Comparison of ENCODE assay signal across 1 cellular context in the genomic region with DNA sequence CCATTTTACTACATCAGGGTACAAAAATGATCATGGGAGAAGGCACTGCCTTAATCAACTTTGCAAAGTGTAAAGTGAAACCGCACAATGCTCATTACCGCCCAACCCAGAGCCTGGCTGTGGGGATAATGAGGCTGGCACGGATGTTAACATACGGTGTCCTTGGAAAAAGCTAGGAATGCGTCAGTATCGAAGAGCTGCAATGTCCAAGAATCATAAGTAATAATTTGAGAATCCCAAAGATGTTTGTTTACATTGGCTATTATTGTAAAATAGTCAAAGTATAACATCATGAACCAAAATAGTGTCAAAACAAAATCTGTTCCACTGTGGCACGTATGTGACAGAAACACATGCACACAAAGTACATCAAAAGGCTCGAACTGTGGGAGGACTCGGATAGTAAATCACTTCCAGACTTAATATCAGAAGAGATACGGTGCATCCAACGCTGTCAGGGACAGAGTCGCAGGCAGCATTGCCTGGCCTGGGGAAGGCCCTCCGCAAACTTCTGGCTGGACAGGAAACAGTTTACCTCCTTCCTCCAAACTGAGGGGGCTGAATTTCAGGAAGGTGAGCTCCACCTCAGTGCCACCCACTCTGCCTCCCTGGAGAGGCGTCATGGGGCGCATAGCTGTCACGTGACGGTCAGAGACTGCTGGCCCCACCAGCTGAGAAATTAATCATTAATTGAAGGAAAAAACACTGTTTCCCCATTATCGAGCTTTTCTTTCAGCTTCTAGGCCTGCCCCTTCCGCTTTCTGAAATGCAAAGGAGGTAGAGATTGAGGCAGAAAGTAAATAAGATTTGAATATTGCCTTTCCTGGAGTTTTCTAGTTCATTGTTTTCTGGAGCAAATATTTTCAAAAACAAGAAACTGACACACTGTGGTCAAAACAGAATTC.
TF ChIP-seq lines count a peak whose summit lies in the region.

No MANE protein-coding gene starts in this region.

TF ChIP-seq in SK-N-SH treated with all-trans-retinoic acid at 6 μM for 48 hours, 23 proteins besides CTCF, POLR2A, EP300 and RAD21 (continued from another document):
- TF ChIP-seq, protein P1, sequence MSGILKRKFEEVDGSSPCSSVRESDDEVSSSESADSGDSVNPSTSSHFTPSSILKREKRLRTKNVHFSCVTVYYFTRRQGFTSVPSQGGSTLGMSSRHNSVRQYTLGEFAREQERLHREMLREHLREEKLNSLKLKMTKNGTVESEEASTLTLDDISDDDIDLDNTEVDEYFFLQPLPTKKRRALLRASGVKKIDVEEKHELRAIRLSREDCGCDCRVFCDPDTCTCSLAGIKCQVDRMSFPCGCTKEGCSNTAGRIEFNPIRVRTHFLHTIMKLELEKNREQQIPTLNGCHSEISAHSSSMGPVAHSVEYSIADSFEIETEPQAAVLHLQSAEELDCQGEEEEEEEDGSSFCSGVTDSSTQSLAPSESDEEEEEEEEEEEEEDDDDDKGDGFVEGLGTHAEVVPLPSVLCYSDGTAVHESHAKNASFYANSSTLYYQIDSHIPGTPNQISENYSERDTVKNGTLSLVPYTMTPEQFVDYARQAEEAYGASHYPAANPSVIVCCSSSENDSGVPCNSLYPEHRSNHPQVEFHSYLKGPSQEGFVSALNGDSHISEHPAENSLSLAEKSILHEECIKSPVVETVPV (CRISPR knock-in tag; IDR thresholded peaks at IDR 0.05), result no peak
- TF ChIP-seq, protein P2, sequence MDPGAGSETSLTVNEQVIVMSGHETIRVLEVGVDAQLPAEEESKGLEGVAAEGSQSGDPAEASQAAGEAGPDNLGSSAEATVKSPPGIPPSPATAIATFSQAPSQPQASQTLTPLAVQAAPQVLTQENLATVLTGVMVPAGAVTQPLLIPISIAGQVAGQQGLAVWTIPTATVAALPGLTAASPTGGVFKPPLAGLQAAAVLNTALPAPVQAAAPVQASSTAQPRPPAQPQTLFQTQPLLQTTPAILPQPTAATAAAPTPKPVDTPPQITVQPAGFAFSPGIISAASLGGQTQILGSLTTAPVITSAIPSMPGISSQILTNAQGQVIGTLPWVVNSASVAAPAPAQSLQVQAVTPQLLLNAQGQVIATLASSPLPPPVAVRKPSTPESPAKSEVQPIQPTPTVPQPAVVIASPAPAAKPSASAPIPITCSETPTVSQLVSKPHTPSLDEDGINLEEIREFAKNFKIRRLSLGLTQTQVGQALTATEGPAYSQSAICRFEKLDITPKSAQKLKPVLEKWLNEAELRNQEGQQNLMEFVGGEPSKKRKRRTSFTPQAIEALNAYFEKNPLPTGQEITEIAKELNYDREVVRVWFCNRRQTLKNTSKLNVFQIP (CRISPR knock-in tag; IDR thresholded peaks at IDR 0.05; ENCODE audit: borderline replicate concordance, low read depth), result no peak
- no peak for TF ChIP-seq RARB (CRISPR knock-in tag; IDR thresholded peaks at IDR 0.05)
- TF ChIP-seq ZNF8 (CRISPR knock-in tag; IDR thresholded peaks at IDR 0.05), result no peak
- TF ChIP-seq GLIS3 (CRISPR knock-in tag; IDR thresholded peaks at IDR 0.05), result peak; percentile 87; the same call in 1 of the 2 replicates
- TF ChIP-seq ARNTL (CRISPR knock-in tag; IDR thresholded peaks at IDR 0.05; ENCODE audit: borderline replicate concordance, low read depth), result no peak
- peak; percentile 57; the same call in 1 of the 2 replicates for TF ChIP-seq ZFP3 (CRISPR knock-in tag; IDR thresholded peaks at IDR 0.05)
- TF ChIP-seq PPARA (CRISPR knock-in tag; IDR thresholded peaks at IDR 0.05; ENCODE audit: borderline replicate concordance), result no peak
